ENCODE assay signal across 8 cellular contexts in the genomic region with DNA sequence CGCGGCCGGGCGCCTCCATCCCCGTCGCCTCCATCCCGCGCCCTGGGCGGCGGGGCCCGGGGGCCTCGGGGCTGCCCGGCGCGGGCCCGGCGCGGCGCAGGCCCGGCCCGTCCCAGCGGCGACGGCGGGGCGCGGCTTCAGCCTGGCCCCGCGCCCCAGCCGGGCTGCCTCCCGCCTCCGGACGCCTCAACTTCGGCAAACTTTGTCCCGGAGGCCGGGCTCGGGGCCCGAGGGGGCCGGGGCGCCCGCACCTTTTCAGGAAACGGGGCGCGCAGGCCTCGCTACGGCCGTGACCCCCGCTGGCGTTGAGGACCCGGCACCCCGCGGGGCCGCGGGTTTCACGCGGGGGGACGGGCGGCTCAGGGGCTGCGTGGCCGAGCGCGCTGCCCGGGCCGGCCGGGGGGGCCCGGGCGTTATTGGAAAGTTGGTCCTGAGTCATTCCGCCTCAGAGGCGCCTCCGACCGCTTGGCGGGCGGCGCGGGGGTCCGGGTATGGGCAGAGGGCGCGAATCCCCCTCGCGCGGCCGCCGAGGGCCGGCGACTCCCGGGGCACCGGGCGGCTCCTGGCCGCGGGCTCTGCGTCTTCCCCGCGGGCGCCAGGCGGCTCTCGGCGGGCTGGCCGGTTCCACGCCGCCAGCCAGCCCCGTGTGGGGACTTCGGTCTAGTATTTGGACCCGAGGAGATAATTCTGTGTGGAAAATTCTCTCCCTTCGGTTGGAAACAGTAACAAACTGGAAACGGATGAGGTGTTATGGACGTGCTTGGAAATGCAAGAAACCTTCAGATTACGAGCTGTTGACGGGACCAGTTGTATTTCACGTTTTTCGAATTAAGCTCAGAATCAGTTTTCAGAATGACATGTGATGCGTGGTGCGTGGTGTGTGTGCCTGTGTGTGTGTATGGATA. TPM values are rescaled to one million over a fixed set of nuclear protein-coding genes. Genes with fewer than 3 reads are reported as not detected.
DNase-seq lines count a peak whose midpoint lies in the region; ATAC-seq, FAIRE-seq and TF ChIP-seq lines count a peak whose summit lies in the region.

No MANE protein-coding gene starts in this region.

- peak overlapping the region; percentile 54 for H2AFZ ChIP-seq in trophoblast cell (ENCODE audit: insufficient read depth, low read length, poor library complexity)

- H3K4ac ChIP-seq in trophoblast cell (ENCODE audit: low read depth, low read length), result no peak overlapping the region

- peak overlapping the region; percentile 22 for H4K12ac ChIP-seq in trophoblast cell (ENCODE audit: low read depth, low read length)

- H4K91ac ChIP-seq in trophoblast cell (ENCODE audit: low read depth, low read length), result peak overlapping the region; percentile 41

- peak overlapping the region; percentile 60 for H4K8ac ChIP-seq in trophoblast cell (ENCODE audit: low read depth, low read length)

- H2BK5ac ChIP-seq in trophoblast cell (ENCODE audit: low read depth, low read length, poor library complexity), result no peak overlapping the region

- H3K36me3 Mint-ChIP-seq in activated naive CD4-positive, alpha-beta T cell treated with anti-CD3 and anti-CD28 coated beads, Interleukin-2, amount 50 U/mL, for 72 hours, result peaks cover 32 to 40% of the 10 kb centered on the region in 2 donors

- peak overlapping the region; percentile 52 for H3K18ac ChIP-seq in trophoblast cell (ENCODE audit: low read length)

- TF ChIP-seq CTCF in LNCaP clone FGC (IDR thresholded peaks at IDR 0.05; ENCODE audit: control insufficient read depth, extremely low read depth, insufficient read depth), result no peak
- no peak for TF ChIP-seq CTCF in D721Med (IDR thresholded peaks at IDR 0.05; ENCODE audit: insufficient read depth, missing control alignments)

- no peak for FAIRE-seq in D721Med (lab: Jason Lieb, UNC)

- H3K14ac ChIP-seq in trophoblast cell (ENCODE audit: low read length), result peak overlapping the region; percentile 42

- H3K27ac Mint-ChIP-seq in activated naive CD4-positive, alpha-beta T cell treated with anti-CD3 and anti-CD28 coated beads, Interleukin-2, amount 50 U/mL, for 72 hours, result peak overlapping the region; percentile 91 to 96

- H3K23ac ChIP-seq in trophoblast cell (ENCODE audit: low read length), result peak overlapping the region; percentile 95

- H2AK5ac ChIP-seq in trophoblast cell (ENCODE audit: low read length), result no peak overlapping the region

- H3K4me2 ChIP-seq in trophoblast cell (ENCODE audit: low read length), result peak overlapping the region; percentile 93

- H3K79me1 ChIP-seq in trophoblast cell (ENCODE audit: low read length), result peaks cover 7% of the 10 kb centered on the region

- DNase-seq in COLO668 (lab: John Stamatoyannopoulos, UW; ENCODE audit: unreplicated experiment) (peak; percentile 57), LNCaP clone FGC (ENCODE audit: low read depth) (no peak), Right ventricle myocardium superior (no peak), trophoblast cell (peak in 1 of 2 donors; percentile 61), D721Med (ENCODE audit: insufficient read length, low spot score) (no peak)
- peak in 1 of 2 donors; percentile 31 for DNase-seq in activated naive CD4-positive, alpha-beta T cell treated with anti-CD3 and anti-CD28 coated beads, Interleukin-2, amount 50 U/mL, for 72 hours (ENCODE audit: low spot score in 2 of 2)

- no CpG with 5 or more reads among the region's 112 CpGs for WGBS in trophoblast cell (ENCODE audit: extremely low coverage, insufficient coverage, insufficient read length)

- H3K4me3 ChIP-seq in LNCaP clone FGC (ENCODE audit: low read depth, low read length) (peak overlapping the region; percentile 78), trophoblast cell (ENCODE audit: low read depth, low read length) (peak overlapping the region; percentile 79)

- peak overlapping the region; percentile 30 for H2BK120ac ChIP-seq in trophoblast cell (ENCODE audit: insufficient read depth, low read length, poor library complexity)

- peaks cover 10 to 18% of the 10 kb centered on the region in 2 experiments for H3K4me1 ChIP-seq in trophoblast cell (ENCODE audit: control insufficient read depth in 1 of 2, insufficient read depth in 2 of 2, low read length in 2 of 2)

- ATAC-seq in GM21515 (IDR thresholded peaks at IDR 0.05; ENCODE audit: unreplicated experiment) (peak; percentile 9), Right ventricle myocardium superior (ENCODE audit: poor library complexity) (peak; percentile 39), HG03108 (IDR thresholded peaks at IDR 0.05; ENCODE audit: unreplicated experiment) (no peak)
- ATAC-seq in activated naive CD4-positive, alpha-beta T cell treated with anti-CD3 and anti-CD28 coated beads, Interleukin-2, amount 50 U/mL, for 72 hours, result peak in 1 of 2 donors; percentile 21

- intact Hi-C loops in Right ventricle myocardium superior (cut with DNase I), result loop anchor here (5.0 kb wide), 1 partner anchor 144 kb away; a partner anchor contains a TSS

- no peaks in the 10 kb centered on the region for H3K9me3 Mint-ChIP-seq in activated naive CD4-positive, alpha-beta T cell treated with anti-CD3 and anti-CD28 coated beads, Interleukin-2, amount 50 U/mL, for 72 hours

- peak overlapping the region; percentile 80 for H3K9ac ChIP-seq in trophoblast cell (ENCODE audit: low read length)

- H3K27ac ChIP-seq in trophoblast cell (ENCODE audit: low read depth, low read length), result no peak overlapping the region

- H3K36me3 ChIP-seq in trophoblast cell (ENCODE audit: control insufficient read depth in 1 of 2, insufficient read depth in 2 of 2, low read length in 2 of 2), result no peaks in the 10 kb centered on the region

- no peak overlapping the region for H2BK12ac ChIP-seq in trophoblast cell (ENCODE audit: low read length)

- no peaks in the 10 kb centered on the region for H3K27me3 ChIP-seq in trophoblast cell (ENCODE audit: insufficient read depth, low read length)

- H3K79me2 ChIP-seq in trophoblast cell (ENCODE audit: control insufficient read depth, insufficient read depth, low read length, poor library complexity), result peaks cover 4% of the 10 kb centered on the region

- peaks cover 3% of the 10 kb centered on the region for H3K9me3 ChIP-seq in trophoblast cell (ENCODE audit: insufficient read depth, low read depth, low read length)

RNA-seq across cellular contexts. Expression of a gene that starts 0.7 kb away (rescaled TPM):
- 10 to 100 TPM; 54.9 to 97.0 TPM for total RNA-seq in activated naive CD4-positive, alpha-beta T cell treated with anti-CD3 and anti-CD28 coated beads, Interleukin-2, amount 50 U/mL, for 72 hours
- total RNA-seq in Right ventricle myocardium superior, result 9.8 TPM
- polyA plus RNA-seq in trophoblast cell (2013), result 7.5 and 8.6 TPM in 2 replicates
